19 cellular contexts compared by ENCODE assay signal in the genomic region with DNA sequence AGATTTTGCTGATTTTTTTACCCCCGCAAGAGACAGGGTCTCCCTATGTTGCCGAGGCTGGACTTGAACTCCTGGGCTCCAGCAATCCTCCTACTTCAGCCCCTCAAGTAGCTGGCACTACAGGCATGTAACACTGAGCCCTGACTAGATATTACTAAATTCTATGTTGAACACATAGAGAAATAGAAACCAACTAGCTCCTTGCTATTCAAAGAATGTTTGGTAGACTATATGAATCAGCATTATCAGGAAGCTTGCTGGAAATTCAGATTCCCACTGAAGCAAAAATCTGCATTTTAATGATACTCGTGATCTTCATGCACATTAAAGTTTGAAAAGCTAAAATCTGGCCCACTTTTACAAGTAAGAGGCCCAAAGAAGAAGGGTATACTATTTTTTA. TPM values are rescaled to one million over a fixed set of nuclear protein-coding genes. Genes with fewer than 3 reads are reported as not detected.
DNase-seq lines count a peak whose midpoint lies in the region; ATAC-seq and TF ChIP-seq lines count a peak whose summit lies in the region.
"Had no signal": no experiment of that assay in that cellular context is flagged by ENCODE, and none has a peak within 500 bp of the region (broad histone marks: within the 10 kb centered on the region; RNA-seq: fewer than 3 reads in every experiment).

No MANE protein-coding gene starts in this region.

- DNase-seq in AG08396 (ENCODE audit: low spot score) (peak; percentile 37), brain microvascular endothelial cell (peak; percentile 23), kidney glomerular epithelial cell (lab: John Stamatoyannopoulos, UW) (peak; percentile 11), dermis blood vessel endothelial cell (no peak), COLO668 (lab: John Stamatoyannopoulos, UW; ENCODE audit: unreplicated experiment) (no peak), tibial nerve (ENCODE audit: low spot score in 2 of 2) (no peak), natural killer cell (no peak)
- DNase-seq: CD4-positive, CD25-positive, alpha-beta regulatory T cell; DMS53; H7; NCI-H1105 treated with DMSO at 0.1 percent for 48 hours; NCI-H187; NCI-H446; NCI-H69; SHP77 had no signal

- no peak for TF ChIP-seq CTCF in OCI-LY3 (IDR thresholded peaks at IDR 0.05; ENCODE audit: low read depth, low read length)
- TF ChIP-seq CTCF in brain microvascular endothelial cell (IDR thresholded peaks at IDR 0.05; ENCODE audit: low read depth, low read length, missing control alignments), result no peak
- TF ChIP-seq CTCF in tibial nerve (IDR thresholded peaks at IDR 0.05), result no peak
- no peak for TF ChIP-seq CTCF in natural killer cell (IDR thresholded peaks at IDR 0.05)

- in situ Hi-C loops in brain microvascular endothelial cell (cut with HindIII; ENCODE audit: low pct_ligation_motif_present, low sequenced_read_pairs), result loop anchor here (25.0 kb wide), 1 partner anchor 110 kb away; no protein-coding TSS in a partner anchor

- H3K27ac ChIP-seq in OCI-LY3 (ENCODE audit: low read length) (peak overlapping the region; percentile 64), brain microvascular endothelial cell (peak overlapping the region; percentile 49), tibial nerve (no peak overlapping the region)
- H3K27ac ChIP-seq: A549 had no signal

- peaks cover 12 to 18% of the 10 kb centered on the region in 2 donors for H3K4me1 Mint-ChIP-seq in natural killer cell

- peaks cover 39% of the 10 kb centered on the region for H3K79me2 ChIP-seq in OCI-LY3 (ENCODE audit: low read length)

- TF ChIP-seq EP300 in tibial nerve (IDR thresholded peaks at IDR 0.05), result no peak

- H2AFZ ChIP-seq in OCI-LY3 (ENCODE audit: low read depth, low read length), result no peak overlapping the region

- no peaks in the 10 kb centered on the region for H3K36me3 Mint-ChIP-seq in natural killer cell
- H3K36me3 Mint-ChIP-seq: CD4-positive, CD25-positive, alpha-beta regulatory T cell had no signal

- H3K9me3 ChIP-seq in OCI-LY3 (ENCODE audit: insufficient read depth, low read length), result 0 out of 2 replicates have a peak, but pooled peaks cover 3% of the 10 kb centered on the region
- no peaks in the 10 kb centered on the region for H3K9me3 ChIP-seq in tibial nerve
- H3K9me3 ChIP-seq: A549 had no signal

- no peak overlapping the region for H3K4me3 Mint-ChIP-seq in natural killer cell
- H3K4me3 Mint-ChIP-seq: B cell; CD4-positive, CD25-positive, alpha-beta regulatory T cell; IgD-negative memory B cell had no signal

- no peaks in the 10 kb centered on the region for H3K9me3 Mint-ChIP-seq in natural killer cell
- H3K9me3 Mint-ChIP-seq: CD4-positive, CD25-positive, alpha-beta regulatory T cell; IgD-negative memory B cell had no signal

- H4K20me1 ChIP-seq in OCI-LY3 (ENCODE audit: insufficient read depth, low read length), result peaks cover 7% of the 10 kb centered on the region

- peaks cover 8% of the 10 kb centered on the region for H3K36me3 ChIP-seq in OCI-LY3 (replicated peaks; ENCODE audit: low read depth, low read length)
- no peaks in the 10 kb centered on the region for H3K36me3 ChIP-seq in brain microvascular endothelial cell (replicated peaks)
- H3K36me3 ChIP-seq in tibial nerve, result peaks cover 0 to 19% (median 0%) of the 10 kb centered on the region in 3 donors

- no peak overlapping the region for H3K27ac Mint-ChIP-seq in natural killer cell
- H3K27ac Mint-ChIP-seq: B cell; CD4-positive, CD25-positive, alpha-beta regulatory T cell had no signal

- 87% methylated on average over 3 of the region's 3 CpGs; no CpG with 5 or more reads in 1 of the 2 donors for WGBS in tibial nerve, 2 donors

- no peaks in the 10 kb centered on the region for H3K27me3 Mint-ChIP-seq in natural killer cell (ENCODE audit: low read depth in 2 of 2)
- H3K27me3 Mint-ChIP-seq: B cell; CD4-positive, CD25-positive, alpha-beta regulatory T cell; IgD-negative memory B cell had no signal

- peak overlapping the region; percentile 75 for H3K4me2 ChIP-seq in OCI-LY3 (ENCODE audit: low read length)
- H3K4me2 ChIP-seq: A549 had no signal

- ATAC-seq in natural killer cell, result no peak
- ATAC-seq: A549 had no signal

- H3K4me3 ChIP-seq in OCI-LY3 (ENCODE audit: low read length) (peak overlapping the region; percentile 33), brain microvascular endothelial cell (ENCODE audit: low read depth, low read length) (no peak overlapping the region), tibial nerve (no peak overlapping the region)
- H3K4me3 ChIP-seq: A549 had no signal

- TF ChIP-seq POLR2A in tibial nerve (IDR thresholded peaks at IDR 0.05), result no peak

- H3K27me3 ChIP-seq in OCI-LY3 (ENCODE audit: low read depth, low read length) (no peaks in the 10 kb centered on the region), brain microvascular endothelial cell (replicated peaks) (no peaks in the 10 kb centered on the region), tibial nerve (no peaks in the 10 kb centered on the region)

- no peak overlapping the region for H3K9ac ChIP-seq in OCI-LY3 (ENCODE audit: low read length)

- peaks cover 15% of the 10 kb centered on the region for H3K4me1 ChIP-seq in OCI-LY3 (ENCODE audit: low read length)
- no peaks in the 10 kb centered on the region for H3K4me1 ChIP-seq in tibial nerve
- H3K4me1 ChIP-seq: A549 had no signal

- intact Hi-C loops in natural killer cell (cut with micrococcal nuclease), result no loop called here

RNA-seq across cellular contexts. Expression of gene TMEM41B, which starts 11.9 kb away (rescaled TPM):
- total RNA-seq in dermis blood vessel endothelial cell (33.8 and 48.2 TPM in 2 replicates), tibial nerve (10 to 100 TPM; 26.0 to 31.2 (median 28.9) TPM), natural killer cell (10 to 100 TPM; 28.1 to 37.0 (median 34.0) TPM)

RNA-seq across cellular contexts. Expression of gene DENND5A, which starts 37.3 kb away (rescaled TPM):
- 146 and 195 TPM in 2 replicates for total RNA-seq in dermis blood vessel endothelial cell
- 100 to 1,000 TPM; 110 to 134 (median 118) TPM for total RNA-seq in tibial nerve
- total RNA-seq in natural killer cell, result 10 to 100 TPM; 23.8 to 42.5 (median 38.7) TPM

Comparison
In these comparisons a context has a peak if more than half of its experiments do, and no peak if none do; other contexts are left out.
1. DNase-seq: peak in AG08396 (single experiment), brain microvascular endothelial cell (single experiment) and kidney glomerular epithelial cell (single experiment); none in dermis blood vessel endothelial cell (single experiment), COLO668 (single experiment), tibial nerve (0 of 2) and natural killer cell (single experiment).
2. H3K27ac ChIP-seq: peak in OCI-LY3 (single experiment) and brain microvascular endothelial cell (single experiment); none in tibial nerve (0 of 4).